8 cellular contexts compared by ENCODE assay signal in the genomic region with DNA sequence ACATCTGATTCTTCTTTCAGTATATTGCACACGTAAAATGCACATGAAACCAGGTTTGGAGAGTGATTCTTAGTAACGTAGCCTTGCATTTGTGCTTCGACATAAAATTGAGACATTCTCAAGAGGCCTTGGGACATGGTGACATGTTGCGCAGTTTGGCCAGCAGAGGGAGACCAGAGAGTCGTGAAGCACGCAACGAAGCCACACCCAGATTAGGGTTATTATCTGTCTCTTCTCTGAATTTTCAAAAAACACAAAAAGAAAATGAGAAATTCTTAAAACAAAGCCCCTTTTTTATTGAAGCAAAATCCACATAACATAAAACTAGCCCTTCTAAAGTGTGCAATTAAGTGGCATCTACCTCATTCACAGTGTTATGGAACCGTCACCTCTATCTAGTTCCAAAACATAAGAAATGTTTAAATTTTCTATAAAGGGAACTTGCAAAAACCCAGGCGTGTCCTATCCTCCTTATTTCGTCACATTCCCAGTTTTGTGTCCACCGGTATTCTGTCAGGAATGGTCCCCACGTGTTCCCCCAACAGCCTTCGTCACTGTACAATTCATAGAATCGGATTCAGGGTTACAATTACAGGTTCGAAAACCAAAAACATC.
DNase-seq lines count a peak whose midpoint lies in the region; ATAC-seq and TF ChIP-seq lines count a peak whose summit lies in the region.

No MANE protein-coding gene starts in this region.

- intact Hi-C loops in CD4-positive, alpha-beta T cell (cut with DNase I, micrococcal nuclease), result loop anchor here (1.0 to 5.0 kb wide), 5 partner anchors 18 to 516 kb away; a partner anchor contains a TSS
- intact Hi-C loops in left lung (cut with DNase I), result loop anchor here in 1 of 2 donors (5.0 kb wide), 1 partner anchor 106 kb away; no protein-coding TSS in a partner anchor

- H3K27ac Mint-ChIP-seq in CD4-positive, alpha-beta T cell, result peak overlapping the region; percentile 98

- no peaks in the 10 kb centered on the region for H3K36me3 ChIP-seq in left lung

- peak; percentile 60 to 74 (median 67) for DNase-seq in CD4-positive, alpha-beta T cell
- peak; percentile 76 for DNase-seq in HCEC 1CT
- DNase-seq in NCI-H460 (ENCODE audit: extremely low read depth, low read depth), result peak; percentile 68
- DNase-seq in activated CD4-positive, alpha-beta T cell treated with anti-CD3 and anti-CD28 coated beads for 48 hours, result peak; percentile 86
- no peak for DNase-seq in coronary artery (ENCODE audit: low spot score)
- DNase-seq in left lung, result peak; percentile 83
- DNase-seq in stimulated activated CD4-positive, alpha-beta T cell treated with anti-CD3 and anti-CD28 coated beads, Interleukin-4, amount 100 ng/mL, for 24 hours, result peak; percentile 83

- H3K9me3 Mint-ChIP-seq in CD4-positive, alpha-beta T cell, result peaks cover 2% of the 10 kb centered on the region

- peak overlapping the region; percentile 68 for H3K27ac ChIP-seq in CD4-positive, alpha-beta T cell (ENCODE audit: low read depth, low read length)
- peak overlapping the region; percentile 61 to 87 for H3K27ac ChIP-seq in coronary artery
- peak overlapping the region; percentile 92 to 98 for H3K27ac ChIP-seq in left lung

- peak; percentile 80 for TF ChIP-seq CTCF in CD4-positive, alpha-beta T cell (IDR thresholded peaks at IDR 0.05)
- peak; percentile 28 for TF ChIP-seq CTCF in coronary artery (IDR thresholded peaks at IDR 0.05)
- TF ChIP-seq CTCF in left lung (IDR thresholded peaks at IDR 0.05), result peak; percentile 55 to 83

- H3K36me3 Mint-ChIP-seq in CD4-positive, alpha-beta T cell (ENCODE audit: low read depth), result no peaks in the 10 kb centered on the region

- CTCF ChIA-PET in CD4-positive, alpha-beta T cell (lab: Charles Lee), result interaction anchor here (1.1 to 2.2 kb wide), 3 partner anchors 19 to 198 kb away, joined by 3 to 10 read pairs (median 6); a partner anchor contains a TSS

- peaks cover 56% of the 10 kb centered on the region for H3K4me1 Mint-ChIP-seq in CD4-positive, alpha-beta T cell (ENCODE audit: low read depth)

- ATAC-seq in CD4-positive, alpha-beta T cell (ENCODE audit: poor library complexity), result peak; percentile 75
- ATAC-seq in left lung (peak; percentile 39), HG02870 (IDR thresholded peaks at IDR 0.05; ENCODE audit: unreplicated experiment) (no peak)

- peaks cover 18 to 65% of the 10 kb centered on the region in 2 donors for H3K4me1 ChIP-seq in left lung

- H3K9me3 ChIP-seq in CD4-positive, alpha-beta T cell (ENCODE audit: control insufficient read depth, low read length), result no peaks in the 10 kb centered on the region
- peaks cover 0 to 3% of the 10 kb centered on the region in 2 donors for H3K9me3 ChIP-seq in left lung

- no peaks in the 10 kb centered on the region for H3K27me3 Mint-ChIP-seq in CD4-positive, alpha-beta T cell

- H3K27me3 ChIP-seq in CD4-positive, alpha-beta T cell (ENCODE audit: control insufficient read depth, insufficient read depth, low read length), result no peaks in the 10 kb centered on the region
- H3K27me3 ChIP-seq in left lung, result no peaks in the 10 kb centered on the region

- peak overlapping the region; percentile 49 for H3K4me3 ChIP-seq in coronary artery
- no peak overlapping the region for H3K4me3 ChIP-seq in left lung

- POLR2A ChIA-PET in CD4-positive, alpha-beta T cell (lab: Charles Lee), result interaction anchor here (1.0 to 2.4 kb wide), 7 partner anchors 17 to 513 kb away, joined by 3 to 50 read pairs (median 9); a partner anchor contains a TSS

- H3K4me3 Mint-ChIP-seq in CD4-positive, alpha-beta T cell, result peak overlapping the region; percentile 83

Comparison
In these comparisons a context has a peak if more than half of its experiments do, and no peak if none do; other contexts are left out.
1. CTCF ChIP-seq: peak in every context shown above with its lines; median percentile 80 in CD4-positive, alpha-beta T cell; 69 in left lung; 28 in coronary artery.